Comparison of ENCODE assay signal across 8 cellular contexts in the genomic region with DNA sequence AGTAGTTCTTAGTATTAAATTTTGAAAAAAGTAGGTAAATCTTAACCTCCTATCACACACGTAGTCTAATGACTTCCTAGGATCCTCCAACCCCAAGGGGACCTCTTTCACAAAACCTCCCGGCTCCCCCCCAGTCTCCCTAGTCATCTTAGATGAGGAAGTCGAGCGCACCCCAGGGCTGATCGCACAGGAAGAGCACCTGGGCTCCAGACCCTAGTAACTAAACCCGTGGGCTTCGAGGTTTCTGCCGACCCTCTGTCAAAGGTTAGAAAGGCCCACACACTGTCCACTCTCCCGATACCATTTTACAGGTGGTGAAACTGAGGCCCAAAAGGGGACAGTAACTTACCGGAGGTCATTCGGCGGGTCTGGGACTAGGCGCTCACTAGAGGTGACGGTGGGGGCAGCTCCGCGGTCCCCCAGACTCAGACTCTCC. TPM values are rescaled to one million over a fixed set of nuclear protein-coding genes. Genes with fewer than 3 reads are reported as not detected.
A peak's percentile ranks its signal among the peaks of the same experiment; 100 is the strongest.
DNase-seq lines count a peak whose midpoint lies in the region; ATAC-seq and TF ChIP-seq lines count a peak whose summit lies in the region.

No MANE protein-coding gene starts in this region.

- peak overlapping the region; percentile 99 for H3K27ac Mint-ChIP-seq in activated naive CD8-positive, alpha-beta T cell

- H3K36me3 Mint-ChIP-seq in activated naive CD8-positive, alpha-beta T cell, result peaks cover 7% of the 10 kb centered on the region

- TF ChIP-seq CTCF in GM13976 (IDR thresholded peaks at IDR 0.05; ENCODE audit: borderline replicate concordance, control extremely low read depth, extremely low read depth, insufficient read depth, missing control alignments) (no peak), sigmoid colon (IDR thresholded peaks at IDR 0.05) (no peak)

- DNase-seq in GM13976 (ENCODE audit: low spot score) (peak; percentile 47), OCI-M1 (lab: John Stamatoyannopoulos, UW) (peak; percentile 79), left ventricle myocardium superior (peak; percentile 39), sigmoid colon (peak; percentile 85)

- no peak for TF ChIP-seq EP300 in sigmoid colon (IDR thresholded peaks at IDR 0.05)

- WGBS in sigmoid colon, 2 donors, result 0% methylated on average over 16 of the region's 16 CpGs

- peaks cover 4 to 37% (median 9%) of the 10 kb centered on the region in 4 donors for H3K36me3 ChIP-seq in sigmoid colon

- ATAC-seq in HG02973 (IDR thresholded peaks at IDR 0.05; ENCODE audit: unreplicated experiment) (peak; percentile 17), left ventricle myocardium superior (peak; percentile 4), HG03108 (IDR thresholded peaks at IDR 0.05; ENCODE audit: unreplicated experiment) (no peak), HG02884 (IDR thresholded peaks at IDR 0.05; ENCODE audit: unreplicated experiment) (no peak)

- no peaks in the 10 kb centered on the region for H3K27me3 ChIP-seq in sigmoid colon

- H3K27me3 Mint-ChIP-seq in activated naive CD8-positive, alpha-beta T cell, result no peaks in the 10 kb centered on the region

- TF ChIP-seq POLR2A in sigmoid colon (IDR thresholded peaks at IDR 0.05), result no peak

- intact Hi-C loops in left ventricle myocardium superior (cut with micrococcal nuclease), result no loop called here
- intact Hi-C loops in sigmoid colon (cut with DNase I), result loop anchor here (2.0 kb wide), 1 partner anchor 41 kb away; no protein-coding TSS in a partner anchor

- peak overlapping the region; percentile 85 to 93 (median 88) for H3K27ac ChIP-seq in sigmoid colon

- no peaks in the 10 kb centered on the region for H3K9me3 ChIP-seq in sigmoid colon

- H3K9me3 Mint-ChIP-seq in activated naive CD8-positive, alpha-beta T cell (ENCODE audit: low read depth), result no peaks in the 10 kb centered on the region

- peak overlapping the region; percentile 97 for H3K4me3 Mint-ChIP-seq in activated naive CD8-positive, alpha-beta T cell

- peaks cover 72% of the 10 kb centered on the region for H3K4me1 Mint-ChIP-seq in activated naive CD8-positive, alpha-beta T cell (ENCODE audit: low read depth)

- in situ Hi-C loops in GM13976 (cut with MboI; ENCODE audit: low sequenced_read_pairs, unreplicated experiment), result no loop called here

- peak overlapping the region; percentile 70 to 94 (median 89) for H3K4me3 ChIP-seq in sigmoid colon

- H3K4me1 ChIP-seq in sigmoid colon, result peaks cover 0 to 55% (median 38%) of the 10 kb centered on the region in 4 donors

RNA-seq across cellular contexts. Expression of gene MBD4, which starts 0.3 kb away (rescaled TPM):
- total RNA-seq in left ventricle myocardium superior, result 19.8 TPM
- total RNA-seq in sigmoid colon, result 10 to 100 TPM; 13.3 to 18.4 (median 16.6) TPM
- 10 to 100 TPM; 11.8 to 21.6 (median 15.0) TPM for polyA plus RNA-seq in sigmoid colon

RNA-seq across cellular contexts. Expression of gene IFT122, which starts 0.6 kb away (rescaled TPM):
- total RNA-seq in left ventricle myocardium superior (16.8 TPM), sigmoid colon (10 to 100 TPM; 15.8 to 21.4 (median 17.8) TPM)
- 10 to 100 TPM in 2 of 3 donors, 1 to 10 TPM in 1; 4.2 to 15.6 (median 13.6) TPM for polyA plus RNA-seq in sigmoid colon

RNA-seq across cellular contexts. Expression of gene EFCAB12, which starts 11.0 kb away (rescaled TPM):
- total RNA-seq in left ventricle myocardium superior (not detected), sigmoid colon (under 1 TPM in 1 of 4 donors, not detected in 3; 0.36 TPM)
- under 1 TPM in 2 of 3 donors, not detected in 1; 0.38 to 0.46 TPM for polyA plus RNA-seq in sigmoid colon

Comparison
In these comparisons a context has a peak if more than half of its experiments do, and no peak if none do; other contexts are left out.
1. ATAC-seq: peak in HG02973 (single experiment) and left ventricle myocardium superior (single experiment); none in HG03108 (single experiment) and HG02884 (single experiment).
2. Peak in every context shown above with its lines, with median percentiles within 50 percentile points of each other: DNase-seq.